Comparison of ENCODE assay signal across 9 cellular contexts in the genomic region with DNA sequence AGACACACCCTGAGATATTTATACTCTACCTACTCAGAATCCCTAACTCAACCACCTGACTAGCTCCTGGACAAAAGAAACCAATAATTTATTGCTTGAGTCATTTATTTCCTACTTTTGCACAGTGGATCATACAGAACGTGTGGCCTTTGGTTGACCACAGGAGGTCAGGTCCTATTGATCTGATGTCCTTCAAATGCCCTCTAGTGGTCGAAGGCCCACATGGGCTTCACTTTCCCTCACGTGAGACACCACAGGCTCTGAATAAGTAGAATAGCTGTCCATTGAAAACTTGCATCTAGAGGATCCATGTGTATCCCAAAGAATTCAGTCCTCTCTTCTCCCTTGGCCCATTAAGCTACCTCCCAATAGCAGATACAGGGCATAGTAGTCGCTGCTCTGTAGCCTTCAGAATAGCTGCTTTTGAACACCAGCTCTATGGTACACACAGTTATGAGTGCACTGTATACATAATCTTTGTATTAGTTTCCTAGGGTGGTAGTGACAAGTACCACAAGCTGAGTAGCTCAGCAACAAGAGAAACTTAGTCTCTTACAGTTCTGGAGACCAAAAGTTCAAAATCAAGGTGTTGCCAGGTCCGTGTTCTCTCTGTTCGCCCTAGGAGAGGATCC.
A peak's percentile ranks its signal among the peaks of the same experiment; 100 is the strongest.
DNase-seq lines count a peak whose midpoint lies in the region; ATAC-seq, FAIRE-seq and TF ChIP-seq lines count a peak whose summit lies in the region.
"Had no signal": no experiment of that assay in that cellular context is flagged by ENCODE, and none has a peak within 500 bp of the region (broad histone marks: within the 10 kb centered on the region; RNA-seq: fewer than 3 reads in every experiment).

No MANE protein-coding gene starts in this region.

- H3K27ac ChIP-seq in H1 (ENCODE audit: low read depth, low read length), result no peak overlapping the region
- H3K27ac ChIP-seq: epithelial cell of prostate had no signal

- no peak overlapping the region for H3K4ac ChIP-seq in H1 (replicated peaks; ENCODE audit: insufficient read length, low read depth, low read length)

- ATAC-seq in HG02759 (IDR thresholded peaks at IDR 0.05; ENCODE audit: unreplicated experiment) (peak; percentile 83), Right ventricle myocardium inferior (no peak)

- no peak overlapping the region for H2BK120ac ChIP-seq in H1 (replicated peaks; ENCODE audit: low read depth, low read length)

- CTCF ChIA-PET in GM10248 (lab: Yijun Ruan, JAX) (interaction anchor here (0.7 to 7.4 kb wide), 25 partner anchors 11 to 380 kb away, joined by 3 to 76 read pairs (median 4); no protein-coding TSS in a partner anchor), H1 (lab: Charles Lee; ENCODE audit: partially characterized antibody) (interaction anchor here (0.6 to 5.1 kb wide), 45 partner anchors 9 to 930 kb away, joined by 3 to 61 read pairs (median 4); no protein-coding TSS in a partner anchor)

- no peaks in the 10 kb centered on the region for H3K79me1 ChIP-seq in H1 (ENCODE audit: low read depth, low read length)

- no peaks in the 10 kb centered on the region; a peak in 1 of 7 replicates for H3K4me1 ChIP-seq in H1 (replicated peaks in 1 of 4; ENCODE audit: control insufficient read depth in 3 of 4, insufficient read depth in 4 of 4, low read length in 3 of 4)

- H4K5ac ChIP-seq in H1 (ENCODE audit: insufficient read length, low read depth, low read length), result no peak overlapping the region

- TF ChIP-seq CTCF in GM10248 (IDR thresholded peaks at IDR 0.05; ENCODE audit: control extremely low read depth, extremely low read depth, low read depth, missing control alignments) (peak; percentile 48), H1 (IDR thresholded peaks at IDR 0.05; ENCODE audit: control extremely low read depth in 1 of 3, insufficient read depth in 1 of 3, low read depth in 1 of 3, low read length in 3 of 3) (peak; percentile 71 to 89 (median 79)), progenitor cell of endocrine pancreas (IDR thresholded peaks at IDR 0.05; ENCODE audit: unreplicated experiment) (peak; percentile 64), lower leg skin (IDR thresholded peaks at IDR 0.05) (no peak)

- H3K14ac ChIP-seq in H1 (ENCODE audit: insufficient read length), result no peak overlapping the region

- H2AFZ ChIP-seq in H1 (ENCODE audit: low read length), result peak overlapping the region; percentile 63; the same call in 1 of the 2 replicates

- FAIRE-seq in H1 (lab: Jason Lieb, UNC), result peak; percentile 96

- H4K8ac ChIP-seq in H1 (ENCODE audit: extremely low read depth, insufficient read depth, low read length), result no peak overlapping the region

- POLR2A ChIA-PET in GM10248 (lab: Yijun Ruan, JAX) (no interaction called here), H1 (lab: Charles Lee; ENCODE audit: partially characterized antibody) (interaction anchor here (0.5 kb wide), 1 partner anchor 112 kb away, joined by 3 read pairs; no protein-coding TSS in a partner anchor)

- H3K36me3 ChIP-seq in H1 (ENCODE audit: control insufficient read depth in 2 of 4, insufficient read depth in 4 of 4, low read length in 3 of 4), result no peaks in the 10 kb centered on the region

- 43% methylated on average over 6 of the region's 6 CpGs; no CpG with 5 or more reads in 1 of the 2 experiments for WGBS in H1 (ENCODE audit: extremely low coverage in 1 of 2, insufficient coverage in 1 of 2, insufficient read length in 1 of 2, insufficient replicate concordance in 2 of 2, low coverage in 1 of 2, low lambda C conversion rate in 2 of 2, missing lambda C conversion rate in 1 of 2), 2 experiments
- WGBS in lower leg skin, 2 donors, result 53 to 54% methylated on average over 6 of the region's 6 CpGs

- no peaks in the 10 kb centered on the region for H3K27me3 ChIP-seq in H1 (replicated peaks in 1 of 4; ENCODE audit: control insufficient read depth in 3 of 4, extremely low read depth in 1 of 4, insufficient read depth in 3 of 4, low read length in 3 of 4)

- H3K18ac ChIP-seq in H1 (ENCODE audit: extremely low read depth, low read length), result no peak overlapping the region

- H3K9me3 Mint-ChIP-seq in progenitor cell of endocrine pancreas (ENCODE audit: low read depth), result no peaks in the 10 kb centered on the region

- H4K91ac ChIP-seq in H1 (replicated peaks; ENCODE audit: insufficient read length, low read length), result no peak overlapping the region

- no peak overlapping the region for H3K9ac ChIP-seq in H1 (replicated peaks in 1 of 4; ENCODE audit: extremely low read depth in 1 of 4, low read depth in 3 of 4, low read length in 3 of 4)

- H3K79me2 ChIP-seq in H1 (ENCODE audit: control insufficient read depth in 1 of 2, insufficient read depth in 2 of 2, low read length in 2 of 2), result no peaks in the 10 kb centered on the region

- H3K4me1 Mint-ChIP-seq in progenitor cell of endocrine pancreas (ENCODE audit: low read depth), result no peaks in the 10 kb centered on the region

- H2BK15ac ChIP-seq in H1 (ENCODE audit: low read length), result peak overlapping the region; percentile 54; the same call in 1 of the 2 replicates

- H3K4me2 ChIP-seq in H1 (ENCODE audit: insufficient read depth in 1 of 2, low read depth in 2 of 2, low read length in 2 of 2), result no peak overlapping the region

- intact Hi-C loops in lower leg skin (cut with DNase I; ENCODE audit: low total_unique reads) (no loop called here), Right ventricle myocardium inferior (cut with DNase I) (no loop called here)

- no peaks in the 10 kb centered on the region for H3K9me3 ChIP-seq in H1 (ENCODE audit: insufficient read depth in 2 of 2, low read depth in 1 of 2, low read length in 1 of 2)

- TF ChIP-seq POLR2A in H1 (IDR thresholded peaks at IDR 0.05; ENCODE audit: control extremely low read depth in 1 of 2, low read depth in 2 of 2, low read length in 2 of 2) (no peak), lower leg skin (IDR thresholded peaks at IDR 0.05) (no peak)

- no peak overlapping the region for H3K56ac ChIP-seq in H1 (replicated peaks; ENCODE audit: insufficient read length, low read depth, low read length)

- H3K4me3 ChIP-seq in H1 (ENCODE audit: extremely low read depth in 1 of 4, insufficient read depth in 2 of 4, low read depth in 3 of 4, low read length in 4 of 4) (no peak overlapping the region), lower leg skin (ENCODE audit: low read depth, poor library complexity, severe bottlenecking) (no peak overlapping the region)

- DNase-seq in AG08395 (ENCODE audit: low spot score) (peak; percentile 45), GM10248 (ENCODE audit: extremely low spot score) (peak; percentile 51), NCI-H2171 treated with DMSO at 0.1 percent for 48 hours (lab: John Stamatoyannopoulos, UW) (peak; percentile 37), H1 (ENCODE audit: low read depth in 1 of 2, low spot score in 2 of 2) (peak; percentile 46 to 61), progenitor cell of endocrine pancreas (ENCODE audit: low spot score, unreplicated experiment) (peak; percentile 22), lower leg skin (ENCODE audit: low spot score in 2 of 2) (no peak), Right ventricle myocardium inferior (ENCODE audit: missing footprints) (no peak)

- no peaks in the 10 kb centered on the region for H3K36me3 Mint-ChIP-seq in progenitor cell of endocrine pancreas (ENCODE audit: insufficient read depth)

- H3K27me3 Mint-ChIP-seq in progenitor cell of endocrine pancreas, result peaks cover 21% of the 10 kb centered on the region

- TF ChIP-seq EP300 in H1 (IDR thresholded peaks at IDR 0.05; ENCODE audit: borderline replicate concordance in 1 of 2, low read depth in 2 of 2, low read length in 2 of 2), result no peak

- no peak overlapping the region for H2AK5ac ChIP-seq in H1 (ENCODE audit: low read depth, low read length)

- H3K27ac Mint-ChIP-seq in progenitor cell of endocrine pancreas, result no peak overlapping the region

- peak overlapping the region; percentile 44; the same call in 1 of the 2 replicates for H2BK20ac ChIP-seq in H1 (ENCODE audit: low read length)

- no peaks in the 10 kb centered on the region; the same call in 1 of the 2 replicates for H3K23me2 ChIP-seq in H1 (ENCODE audit: low read depth, low read length)

- no peak overlapping the region for H3K4me3 Mint-ChIP-seq in progenitor cell of endocrine pancreas (ENCODE audit: low read depth)

- no peak overlapping the region for H2BK5ac ChIP-seq in H1 (ENCODE audit: low read depth, low read length)

- H2BK12ac ChIP-seq in H1 (ENCODE audit: low read depth, low read length), result no peak overlapping the region

- TF ChIP-seq RAD21 in H1 (IDR thresholded peaks at IDR 0.05 in 1 of 2, conservative IDR thresholded peaks at IDR 0.05 in 1 of 2; ENCODE audit: low read depth in 2 of 2, low read length in 2 of 2), result peak; percentile 82 to 89

- no peak overlapping the region for H3K23ac ChIP-seq in H1 (ENCODE audit: insufficient read length)

- H4K20me1 ChIP-seq in H1 (replicated peaks in 1 of 2; ENCODE audit: control insufficient read depth in 1 of 2, insufficient read depth in 2 of 2, low read length in 2 of 2), result no peaks in the 10 kb centered on the region

TF ChIP-seq in H1, 55 proteins besides CTCF, POLR2A, EP300 and RAD21 (continues in another document):
- TF ChIP-seq NANOG (IDR thresholded peaks at IDR 0.05; ENCODE audit: insufficient read depth, low read depth, low read length, poor library complexity, severe bottlenecking), result no peak
- no peak for TF ChIP-seq CBX8 (IDR thresholded peaks at IDR 0.05; ENCODE audit: borderline replicate concordance, low read depth, low read length)
- TF ChIP-seq EZH2 (IDR thresholded peaks at IDR 0.05; ENCODE audit: low read depth, low read length, severe bottlenecking), result no peak
- no peak for TF ChIP-seq FOSL1 (IDR thresholded peaks at IDR 0.05; ENCODE audit: insufficient read depth, low read depth, low read length)
- TF ChIP-seq TCF12 (IDR thresholded peaks at IDR 0.05; ENCODE audit: low read depth, low read length), result no peak
- TF ChIP-seq RBBP5 (IDR thresholded peaks at IDR 0.05; ENCODE audit: borderline replicate concordance, low read depth, low read length), result no peak
- no peak for TF ChIP-seq SIN3A (conservative IDR thresholded peaks at IDR 0.05 in 1 of 2, IDR thresholded peaks at IDR 0.05 in 1 of 2; ENCODE audit: low read depth in 1 of 2, low read length in 2 of 2)
- TF ChIP-seq, protein P1, sequence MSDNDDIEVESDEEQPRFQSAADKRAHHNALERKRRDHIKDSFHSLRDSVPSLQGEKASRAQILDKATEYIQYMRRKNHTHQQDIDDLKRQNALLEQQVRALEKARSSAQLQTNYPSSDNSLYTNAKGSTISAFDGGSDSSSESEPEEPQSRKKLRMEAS (IDR thresholded peaks at IDR 0.05), result no peak
- TF ChIP-seq PHF8 (conservative IDR thresholded peaks at IDR 0.05; ENCODE audit: low read depth, low read length), result no peak
- no peak for TF ChIP-seq SP4 (IDR thresholded peaks at IDR 0.05; ENCODE audit: low read length)
- no peak for TF ChIP-seq SP1 (IDR thresholded peaks at IDR 0.05; ENCODE audit: low read depth, low read length)
- TF ChIP-seq SRF (IDR thresholded peaks at IDR 0.05; ENCODE audit: low read depth, low read length), result no peak
- no peak for TF ChIP-seq KDM5A (IDR thresholded peaks at IDR 0.05; ENCODE audit: low read length)
- TF ChIP-seq SIRT6 (IDR thresholded peaks at IDR 0.05; ENCODE audit: low read length), result no peak
- no peak for TF ChIP-seq TEAD4 (IDR thresholded peaks at IDR 0.05; ENCODE audit: low read depth, low read length)
- no peak for TF ChIP-seq ASH2L (IDR thresholded peaks at IDR 0.05; ENCODE audit: low read length)

Comparison
In these comparisons a context has a peak if more than half of its experiments do, and no peak if none do; other contexts are left out.
1. DNase-seq: peak in AG08395 (single experiment), GM10248 (single experiment), NCI-H2171 treated with DMSO at 0.1 percent for 48 hours (single experiment), H1 (2 of 2) and progenitor cell of endocrine pancreas (single experiment); none in lower leg skin (0 of 2) and Right ventricle myocardium inferior (single experiment).
2. CTCF ChIP-seq: peak in GM10248 (single experiment), H1 (3 of 3) and progenitor cell of endocrine pancreas (single experiment); none in lower leg skin (0 of 3).